ENCODE assay signal across 8 cellular contexts in the genomic region with DNA sequence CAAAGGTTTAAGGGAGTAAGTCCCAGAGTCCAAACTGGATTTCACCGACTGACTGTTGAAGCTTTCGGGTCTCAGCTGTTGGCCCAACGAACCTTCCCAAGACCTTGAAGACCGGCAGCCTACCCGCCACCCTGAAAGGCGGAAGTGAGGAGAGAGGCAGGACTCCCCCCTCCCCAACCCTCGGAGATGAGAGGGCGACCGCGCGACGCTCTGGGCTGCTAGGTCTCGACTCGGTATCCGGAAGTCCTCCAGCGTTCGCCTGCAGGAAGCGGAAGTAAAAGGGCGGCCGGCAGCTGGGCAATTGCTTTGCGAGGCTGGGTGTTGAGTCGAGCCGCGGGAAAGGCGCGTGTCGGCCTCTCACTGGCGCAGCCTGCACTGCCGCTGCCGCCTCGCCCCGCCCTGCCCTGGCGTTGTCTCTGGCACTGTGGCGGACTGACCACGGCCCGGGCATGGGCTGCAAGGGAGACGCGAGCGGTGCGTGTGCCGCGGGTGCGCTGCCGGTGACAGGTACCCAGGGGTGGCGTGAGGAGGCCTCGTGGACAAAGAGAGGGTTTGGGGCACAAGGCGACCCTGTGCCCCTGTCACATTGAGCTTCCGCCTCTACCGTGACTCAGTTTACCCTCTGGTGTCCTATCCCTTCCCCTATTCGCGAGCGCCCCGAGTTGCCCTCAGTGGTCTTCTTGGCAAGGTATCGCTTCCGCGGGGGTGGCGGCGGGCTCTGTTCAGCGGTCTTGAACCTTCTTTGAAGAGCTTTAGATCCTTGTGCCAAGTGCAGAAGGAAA. TPM values are rescaled to one million over a fixed set of nuclear protein-coding genes. Genes with fewer than 3 reads are reported as not detected.
DNase-seq lines count a peak whose midpoint lies in the region; ATAC-seq and TF ChIP-seq lines count a peak whose summit lies in the region.

A gene with protein sequence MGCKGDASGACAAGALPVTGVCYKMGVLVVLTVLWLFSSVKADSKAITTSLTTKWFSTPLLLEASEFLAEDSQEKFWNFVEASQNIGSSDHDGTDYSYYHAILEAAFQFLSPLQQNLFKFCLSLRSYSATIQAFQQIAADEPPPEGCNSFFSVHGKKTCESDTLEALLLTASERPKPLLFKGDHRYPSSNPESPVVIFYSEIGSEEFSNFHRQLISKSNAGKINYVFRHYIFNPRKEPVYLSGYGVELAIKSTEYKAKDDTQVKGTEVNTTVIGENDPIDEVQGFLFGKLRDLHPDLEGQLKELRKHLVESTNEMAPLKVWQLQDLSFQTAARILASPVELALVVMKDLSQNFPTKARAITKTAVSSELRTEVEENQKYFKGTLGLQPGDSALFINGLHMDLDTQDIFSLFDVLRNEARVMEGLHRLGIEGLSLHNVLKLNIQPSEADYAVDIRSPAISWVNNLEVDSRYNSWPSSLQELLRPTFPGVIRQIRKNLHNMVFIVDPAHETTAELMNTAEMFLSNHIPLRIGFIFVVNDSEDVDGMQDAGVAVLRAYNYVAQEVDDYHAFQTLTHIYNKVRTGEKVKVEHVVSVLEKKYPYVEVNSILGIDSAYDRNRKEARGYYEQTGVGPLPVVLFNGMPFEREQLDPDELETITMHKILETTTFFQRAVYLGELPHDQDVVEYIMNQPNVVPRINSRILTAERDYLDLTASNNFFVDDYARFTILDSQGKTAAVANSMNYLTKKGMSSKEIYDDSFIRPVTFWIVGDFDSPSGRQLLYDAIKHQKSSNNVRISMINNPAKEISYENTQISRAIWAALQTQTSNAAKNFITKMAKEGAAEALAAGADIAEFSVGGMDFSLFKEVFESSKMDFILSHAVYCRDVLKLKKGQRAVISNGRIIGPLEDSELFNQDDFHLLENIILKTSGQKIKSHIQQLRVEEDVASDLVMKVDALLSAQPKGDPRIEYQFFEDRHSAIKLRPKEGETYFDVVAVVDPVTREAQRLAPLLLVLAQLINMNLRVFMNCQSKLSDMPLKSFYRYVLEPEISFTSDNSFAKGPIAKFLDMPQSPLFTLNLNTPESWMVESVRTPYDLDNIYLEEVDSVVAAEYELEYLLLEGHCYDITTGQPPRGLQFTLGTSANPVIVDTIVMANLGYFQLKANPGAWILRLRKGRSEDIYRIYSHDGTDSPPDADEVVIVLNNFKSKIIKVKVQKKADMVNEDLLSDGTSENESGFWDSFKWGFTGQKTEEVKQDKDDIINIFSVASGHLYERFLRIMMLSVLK (N-terminal part only) (plus strand): TSS at position 292 of the 782 bp plus-strand sequence. CDS start 158 bp downstream, at position 450.

- peaks cover 41% of the 10 kb centered on the region for H3K4me1 Mint-ChIP-seq in activated CD4-positive, alpha-beta memory T cell treated with anti-CD3 and anti-CD28 coated beads for 36 hours (ENCODE audit: low read depth)

- H3K27me3 ChIP-seq in duodenal mucosa (ENCODE audit: control insufficient read depth in 1 of 2, insufficient read depth in 2 of 2, low read length in 2 of 2) (no peaks in the 10 kb centered on the region), right lobe of liver (no peaks in the 10 kb centered on the region)

- H3K27ac ChIP-seq in duodenal mucosa (ENCODE audit: low read depth, low read length) = peak within 1 kb of the TSS; percentile 78
- H3K27ac ChIP-seq in right lobe of liver = peak within 1 kb of the TSS; percentile 60 to 69 (median 61)

- CTCF ChIA-PET in activated CD4-positive, alpha-beta memory T cell treated with anti-CD3 and anti-CD28 coated beads for 36 hours (lab: Charles Lee) = interaction anchor here (0.5 to 2.0 kb wide), 7 partner anchors 13 to 793 kb away, joined by 3 to 7 read pairs (median 5); no protein-coding TSS in a partner anchor

- peak; percentile 89 for TF ChIP-seq POLR2A in right lobe of liver (IDR thresholded peaks at IDR 0.05)

- peak; percentile 98 for DNase-seq in CD1c-positive myeloid dendritic cell (ENCODE audit: extremely low spot score)
- DNase-seq in NCI-H82 treated with DMSO at 0.1 percent for 48 hours (lab: John Stamatoyannopoulos, UW; ENCODE audit: unreplicated experiment) = peak; percentile 93
- DNase-seq in activated CD4-positive, alpha-beta memory T cell treated with anti-CD3 and anti-CD28 coated beads for 36 hours = peak; percentile 96
- DNase-seq in right lobe of liver = peak; percentile 96
- DNase-seq in stimulated activated CD4-positive, alpha-beta T cell treated with anti-CD3 and anti-CD28 coated beads, Interleukin-4, amount 100 ng/mL, for 4 hours = peak; percentile 87 to 91

- ATAC-seq in GM19438 (IDR thresholded peaks at IDR 0.05; ENCODE audit: low read depth, unreplicated experiment) (peak; percentile 93), HG03575 (IDR thresholded peaks at IDR 0.05; ENCODE audit: extremely low read depth, insufficient number of reproducible peaks, low FRiP score, unreplicated experiment) (peak; percentile 83), right lobe of liver (peak; percentile 99 to 100 (median 99))

- no peaks in the 10 kb centered on the region for H3K27me3 Mint-ChIP-seq in activated CD4-positive, alpha-beta memory T cell treated with anti-CD3 and anti-CD28 coated beads for 36 hours

- WGBS in right lobe of liver (ENCODE audit: insufficient coverage, low coverage, low lambda C conversion rate, missing lambda C conversion rate) = under 1% methylated on average over 28 of the region's 59 CpGs

- POLR2A ChIA-PET in activated CD4-positive, alpha-beta memory T cell treated with anti-CD3 and anti-CD28 coated beads for 36 hours (lab: Charles Lee) = interaction anchor here (0.7 to 1.9 kb wide), 10 partner anchors 9 to 797 kb away, joined by 3 to 17 read pairs (median 4); partner anchors contain the start of genes ERCC3, IWS1, SAP130 and SFT2D3

- H3K36me3 ChIP-seq in duodenal mucosa (ENCODE audit: control insufficient read depth in 1 of 2, insufficient read depth in 2 of 2, low read length in 2 of 2) (peaks cover 6 to 10% of the 10 kb centered on the region in 2 donors), right lobe of liver (no peaks in the 10 kb centered on the region)

- TF ChIP-seq CTCF in right lobe of liver (IDR thresholded peaks at IDR 0.05) = no peak

- peak within 1 kb of the TSS; percentile 91 for H3K4me3 Mint-ChIP-seq in activated CD4-positive, alpha-beta memory T cell treated with anti-CD3 and anti-CD28 coated beads for 36 hours

- intact Hi-C loops in activated CD4-positive, alpha-beta memory T cell treated with anti-CD3 and anti-CD28 coated beads for 36 hours (cut with micrococcal nuclease) = loop anchor here (1.0 to 10.0 kb wide), 7 partner anchors 14 to 564 kb away; partner anchors contain the start of genes AMMECR1L, IWS1, POLR2D and SAP130
- intact Hi-C loops in right lobe of liver (cut with DNase I) = no loop called here

- H3K36me3 Mint-ChIP-seq in activated CD4-positive, alpha-beta memory T cell treated with anti-CD3 and anti-CD28 coated beads for 36 hours = peaks cover 9% of the 10 kb centered on the region

- no peaks in the 10 kb centered on the region for H3K9me3 ChIP-seq in duodenal mucosa (ENCODE audit: control insufficient read depth in 1 of 2, low read length in 2 of 2)
- no peaks in the 10 kb centered on the region for H3K9me3 ChIP-seq in right lobe of liver

- H3K9ac ChIP-seq in duodenal mucosa (ENCODE audit: low read depth in 1 of 2, low read length in 2 of 2) = peak within 1 kb of the TSS; percentile 78 to 98

- H3K4me1 ChIP-seq in duodenal mucosa (ENCODE audit: control insufficient read depth in 1 of 2, insufficient read depth in 2 of 2, low read length in 2 of 2) (peaks cover 18 to 20% of the 10 kb centered on the region in 2 donors), right lobe of liver (peaks cover 0 to 12% (median 0%) of the 10 kb centered on the region in 4 donors)

- H3K9me3 Mint-ChIP-seq in activated CD4-positive, alpha-beta memory T cell treated with anti-CD3 and anti-CD28 coated beads for 36 hours = no peaks in the 10 kb centered on the region

- H3K27ac Mint-ChIP-seq in activated CD4-positive, alpha-beta memory T cell treated with anti-CD3 and anti-CD28 coated beads for 36 hours = peak within 1 kb of the TSS; percentile 92

- H3K4me3 ChIP-seq in duodenal mucosa (ENCODE audit: low read depth in 1 of 2, low read length in 2 of 2) (peak within 1 kb of the TSS; percentile 91 to 100), right lobe of liver (peak within 1 kb of the TSS; percentile 85 to 99 (median 97))

RNA-seq across cellular contexts. Expression of the gene that starts here (rescaled TPM):
- total RNA-seq in activated CD4-positive, alpha-beta memory T cell treated with anti-CD3 and anti-CD28 coated beads for 36 hours = 10 to 100 TPM; 50.8 to 53.2 TPM
- 10 to 100 TPM; 31.4 to 96.5 (median 41.4) TPM for total RNA-seq in right lobe of liver

Comparison
In these comparisons a context has a peak if more than half of its experiments do, and no peak if none do; other contexts are left out.
1. Peak in every context shown above with its lines: DNase-seq, ATAC-seq, H3K4me3 ChIP-seq and H3K27ac ChIP-seq.